ENCODE assay signal across 6 cellular contexts in the genomic region with DNA sequence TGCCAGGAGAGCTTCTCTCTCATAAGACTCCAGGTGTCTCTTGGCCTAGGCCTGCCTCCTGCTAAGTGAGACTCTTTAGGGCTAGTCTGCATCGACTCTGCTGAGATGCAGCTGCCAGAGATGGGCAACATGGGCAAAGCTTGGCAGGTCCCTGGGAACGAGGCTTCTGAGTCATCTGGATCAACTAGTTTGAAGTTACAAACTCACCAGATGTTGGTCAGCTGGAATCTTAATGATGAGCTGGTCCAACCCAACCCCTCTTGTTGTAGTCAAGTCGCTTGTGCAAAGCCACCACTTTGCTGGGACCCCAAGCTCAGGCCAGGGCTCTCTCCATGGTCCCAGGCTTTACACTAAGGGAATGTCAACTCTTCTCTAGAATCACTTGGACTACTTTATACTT. TPM values are rescaled to one million over a fixed set of nuclear protein-coding genes. Genes with fewer than 3 reads are reported as not detected.
"Had no signal": no experiment of that assay in that cellular context is flagged by ENCODE, and none has a peak within 500 bp of the region (broad histone marks: within the 10 kb centered on the region; RNA-seq: fewer than 3 reads in every experiment).

No MANE protein-coding gene starts in this region.

RNA-seq across cellular contexts. Expression of a gene that starts 38.9 kb away (rescaled TPM):
- total RNA-seq: dermis blood vessel endothelial cell, hepatocyte, left ventricle myocardium inferior, prostate gland, suprapubic skin had no signal
- polyA plus RNA-seq: esophagus had no signal
